29 cellular contexts compared by ENCODE assay signal in genomic region chr5:1399737-1400136, GRCh38. TPM values are rescaled to one million over a fixed set of nuclear protein-coding genes. Genes with fewer than 3 reads are reported as not detected.
"Had no signal": no experiment of that assay in that cellular context is flagged by ENCODE, and none has a peak within 500 bp of the region (broad histone marks: within the 10 kb centered on the region; RNA-seq: fewer than 3 reads in every experiment).

No MANE protein-coding gene starts in this region.

- DNase-seq: activated CD4-positive, alpha-beta T cell treated with anti-CD3 and anti-CD28 coated beads for 48 hours; activated CD4-positive, alpha-beta T cell treated with anti-CD3 and anti-CD28 coated beads, Interleukin-2, amount 50 U/mL, for 4 hours; activated CD4-positive, CD25-positive, alpha-beta regulatory T cell treated with anti-CD3 and anti-CD28 coated beads, Interleukin-2, amount 50 U/mL, for 72 hours; activated CD8-positive, alpha-beta memory T cell treated with anti-CD3 and anti-CD28 coated beads, Interleukin-2, amount 10 ng/mL, durations not matched to agents 7 days and 5 days; activated effector memory CD4-positive, alpha-beta T cell treated with Interleukin-2 at 50 U/mL for 16 hours; activated naive CD4-positive, alpha-beta T cell treated with Interleukin-2 at 50 U/mL for 16 hours; activated naive CD8-positive, alpha-beta T cell treated with anti-CD3 and anti-CD28 coated beads, Interleukin-2, amount 50 U/mL, for 24 hours; activated T-cell treated with anti-CD3 and anti-CD28 coated beads, Interleukin-2, amount 50 U/mL, for 24 hours; amniotic stem cell; body of pancreas; NCI-H1092; NCI-H1436; NCI-H187 treated with DMSO at 0.1 percent for 48 hours; NCI-H2081 treated with DMSO at 0.1 percent for 48 hours; NCI-H526; NK-92 treated with Interleukin-12 subunit alpha and Interleukin-12 subunit beta, amount 100 ng/mL, for 24 hours; Peyer's patch; SHP77; SW 1271 had no signal

- H3K4me2 ChIP-seq: KMS-11 had no signal

- H3K9ac ChIP-seq: KMS-11 had no signal

- H3K27ac ChIP-seq: ascending aorta, body of pancreas, KMS-11, Peyer's patch, RWPE1, SJSA1 had no signal

- H3K4me1 ChIP-seq: ascending aorta, body of pancreas, Peyer's patch, SJSA1 had no signal

- H3K27me3 ChIP-seq: ascending aorta, body of pancreas, Peyer's patch had no signal

- H3K4me3 ChIP-seq: ascending aorta, body of pancreas, Peyer's patch, SJSA1 had no signal

- H3K9me3 ChIP-seq: body of pancreas, Peyer's patch, SJSA1 had no signal

- H3K36me3 ChIP-seq: ascending aorta, Peyer's patch, SJSA1 had no signal

- FAIRE-seq: bronchial epithelial cell had no signal

RNA-seq across cellular contexts. Expression of gene SLC6A3, which starts 45.5 kb away (rescaled TPM):
- total RNA-seq: activated naive CD4-positive, alpha-beta T cell treated with anti-CD3 and anti-CD28 coated beads, Interleukin-2, amount 50 U/mL, for 72 hours; activated T-helper 1 cell treated with anti-CD3 and anti-CD28 coated beads, Interleukin-12 subunit alpha, Interleukin-12 subunit beta, Interleukin-2, Interleukin-4 antibody, amounts not matched to agents 30 ng/mL and 10 ng/mL and 1 ng/mL, durations not matched to agents 14 hours and 24 hours and 36 hours; ascending aorta; body of pancreas; bronchial epithelial cell; MCF 10A; NCI-H460; SJSA1; T-helper 1 cell treated with Interleukin-12 subunit alpha and Interleukin-12 subunit beta and Interleukin-4 antibody, amounts not matched to agents 30 ng/mL and 1 ng/mL, for 36 hours had no signal
